35 cellular contexts compared by ENCODE assay signal in genomic region chr1:166956872-166957271, GRCh38. TPM values are rescaled to one million over a fixed set of nuclear protein-coding genes. Genes with fewer than 3 reads are reported as not detected.
"Had no signal": no experiment of that assay in that cellular context is flagged by ENCODE, and none has a peak within 500 bp of the region (broad histone marks: within the 10 kb centered on the region; RNA-seq: fewer than 3 reads in every experiment).

No MANE protein-coding gene starts in this region.

- H3K27ac ChIP-seq: adrenal gland, body of pancreas, brain microvascular endothelial cell, breast epithelium, VCaP had no signal

- ATAC-seq: activated CD8-positive, alpha-beta T cell treated with anti-CD3 and anti-CD28 coated beads for 36 hours; activated naive CD4-positive, alpha-beta T cell treated with anti-CD3 and anti-CD28 coated beads, Interleukin-2, amount 50 U/mL, for 72 hours; activated T-cell treated with anti-CD3 and anti-CD28 coated beads, Interleukin-2, amount 50 U/mL, for 4 hours; activated T-cell treated with anti-CD3 and anti-CD28 coated beads, Interleukin-2, amount 50 U/mL, for 72 hours; activated T-helper 17 cell treated with anti-CD3 and anti-CD28 coated beads, Interleukin-2, amount 50 U/mL, for 72 hours; body of pancreas had no signal

- H3K4me1 ChIP-seq: adrenal gland, body of pancreas, breast epithelium had no signal

- H3K9me3 ChIP-seq: adrenal gland, body of pancreas, breast epithelium had no signal

- H3K4me3 ChIP-seq: adrenal gland, body of pancreas, breast epithelium had no signal

- H3K27me3 ChIP-seq: body of pancreas, breast epithelium had no signal

- DNase-seq: activated B cell treated with CpG ODN at 0.5 μM for 24 hours; activated CD4-positive, alpha-beta memory T cell treated with anti-CD3 and anti-CD28 coated beads for 36 hours; activated CD4-positive, alpha-beta T cell treated with anti-CD3 and anti-CD28 coated beads for 4 hours; activated CD4-positive, alpha-beta T cell treated with anti-CD3 and anti-CD28 coated beads, Interleukin-2, amount 10 ng/mL, durations not matched to agents 24 days and 14 days; activated CD4-positive, alpha-beta T cell treated with anti-CD3 and anti-CD28 coated beads, Interleukin-2, amount 50 U/mL, for 1 hour; activated CD4-positive, alpha-beta T cell treated with anti-CD3 and anti-CD28 coated beads, Interleukin-2, amount 50 U/mL, for 4 hours; activated CD4-positive, CD25-positive, alpha-beta regulatory T cell treated with anti-CD3 and anti-CD28 coated beads, Interleukin-2, amount 50 U/mL, for 72 hours; activated CD8-positive, alpha-beta memory T cell treated with anti-CD3 and anti-CD28 coated beads, Interleukin-2, amount 50 U/mL, for 4 hours; activated CD8-positive, alpha-beta T cell treated with anti-CD3 and anti-CD28 coated beads for 36 hours; activated effector memory CD4-positive, alpha-beta T cell treated with anti-CD3 and anti-CD28 coated beads, Interleukin-2, amount 50 U/mL, for 16 hours; activated gamma-delta T cell treated with Interleukin-2 at 50 U/mL for 16 hours; activated naive CD4-positive, alpha-beta T cell; activated naive CD4-positive, alpha-beta T cell treated with anti-CD3 and anti-CD28 coated beads for 36 hours; activated naive CD4-positive, alpha-beta T cell treated with anti-CD3 and anti-CD28 coated beads, Interleukin-2, amount 50 U/mL, for 16 hours; activated naive CD8-positive, alpha-beta T cell treated with anti-CD3 and anti-CD28 coated beads for 36 hours; activated T-cell treated with anti-CD3 and anti-CD28 coated beads for 4 hours; activated T-cell treated with anti-CD3 and anti-CD28 coated beads, Interleukin-2, amount 50 U/mL, for 1 hour; activated T-cell treated with anti-CD3 and anti-CD28 coated beads, Interleukin-2, amount 50 U/mL, for 4 hours; activated T-cell treated with anti-CD3 and anti-CD28 coated beads, Interleukin-2, amount 50 U/mL, for 72 hours; adrenal gland; amniotic stem cell; aorta; body of pancreas; brain microvascular endothelial cell; central memory CD4-positive, alpha-beta T cell; T-helper 2 cell; T-helper 9 cell had no signal

- FAIRE-seq: astrocyte, TTC549 had no signal

- H3K36me3 ChIP-seq: adrenal gland, brain microvascular endothelial cell, breast epithelium had no signal

- H3K4me1 Mint-ChIP-seq: activated B cell treated with CpG ODN at 0.5 μM for 24 hours; activated naive CD8-positive, alpha-beta T cell treated with anti-CD3 and anti-CD28 coated beads for 36 hours had no signal

- H3K4me3 Mint-ChIP-seq: activated B cell treated with CpG ODN at 0.5 μM for 24 hours; activated CD4-positive, alpha-beta memory T cell treated with anti-CD3 and anti-CD28 coated beads for 36 hours; activated CD4-positive, alpha-beta T cell treated with anti-CD3 and anti-CD28 coated beads, Interleukin-2, amount 10 ng/mL, durations not matched to agents 24 days and 14 days; activated CD8-positive, alpha-beta T cell treated with anti-CD3 and anti-CD28 coated beads for 36 hours; activated naive CD4-positive, alpha-beta T cell treated with anti-CD3 and anti-CD28 coated beads for 36 hours; activated naive CD8-positive, alpha-beta T cell treated with anti-CD3 and anti-CD28 coated beads for 36 hours; activated T-cell treated with anti-CD3 and anti-CD28 coated beads, Interleukin-2, amount 50 U/mL, for 4 hours; activated T-cell treated with anti-CD3 and anti-CD28 coated beads, Interleukin-2, amount 50 U/mL, for 72 hours; activated T-helper 1 cell treated with anti-CD3 and anti-CD28 coated beads, Interleukin-12 subunit alpha, Interleukin-12 subunit beta, Interleukin-2, Interleukin-4 antibody, amounts not matched to agents 30 ng/mL and 10 ng/mL and 1 ng/mL, durations not matched to agents 14 hours and 24 hours and 36 hours; activated T-helper 17 cell treated with anti-CD3 and anti-CD28 coated beads, Interleukin-2, amount 50 U/mL, for 72 hours; T-helper 2 cell treated with Interferon-gamma antibody and Interleukin-4, amounts not matched to agents 5 μg/mL and 100 μg/mL, for 36 hours had no signal

- H3K9me3 Mint-ChIP-seq: activated B cell treated with CpG ODN at 0.5 μM for 24 hours; activated CD4-positive, alpha-beta memory T cell treated with anti-CD3 and anti-CD28 coated beads for 36 hours; activated CD4-positive, alpha-beta T cell treated with anti-CD3 and anti-CD28 coated beads, Interleukin-2, amount 10 ng/mL, durations not matched to agents 24 days and 14 days; activated CD8-positive, alpha-beta T cell treated with anti-CD3 and anti-CD28 coated beads for 36 hours; activated naive CD4-positive, alpha-beta T cell treated with anti-CD3 and anti-CD28 coated beads for 36 hours; activated naive CD4-positive, alpha-beta T cell treated with anti-CD3 and anti-CD28 coated beads, Interleukin-2, amount 50 U/mL, for 72 hours; activated naive CD8-positive, alpha-beta T cell treated with anti-CD3 and anti-CD28 coated beads for 36 hours; activated T-cell treated with anti-CD3 and anti-CD28 coated beads, Interleukin-2, amount 50 U/mL, for 4 hours; activated T-cell treated with anti-CD3 and anti-CD28 coated beads, Interleukin-2, amount 50 U/mL, for 72 hours; activated T-helper 1 cell treated with anti-CD3 and anti-CD28 coated beads, Interleukin-12 subunit alpha, Interleukin-12 subunit beta, Interleukin-2, Interleukin-4 antibody, amounts not matched to agents 30 ng/mL and 10 ng/mL and 1 ng/mL, durations not matched to agents 14 hours and 24 hours and 36 hours; activated T-helper 17 cell treated with anti-CD3 and anti-CD28 coated beads, Interleukin-2, amount 50 U/mL, for 72 hours; T-helper 2 cell treated with Interferon-gamma antibody and Interleukin-4, amounts not matched to agents 5 μg/mL and 100 μg/mL, for 36 hours had no signal

- H3K27ac Mint-ChIP-seq: activated B cell treated with CpG ODN at 0.5 μM for 24 hours; activated CD4-positive, alpha-beta memory T cell treated with anti-CD3 and anti-CD28 coated beads for 36 hours; activated CD4-positive, alpha-beta T cell treated with anti-CD3 and anti-CD28 coated beads, Interleukin-2, amount 10 ng/mL, durations not matched to agents 24 days and 14 days; activated CD8-positive, alpha-beta T cell treated with anti-CD3 and anti-CD28 coated beads for 36 hours; activated naive CD4-positive, alpha-beta T cell treated with anti-CD3 and anti-CD28 coated beads for 36 hours; activated naive CD8-positive, alpha-beta T cell treated with anti-CD3 and anti-CD28 coated beads for 36 hours; activated T-cell treated with anti-CD3 and anti-CD28 coated beads, Interleukin-2, amount 50 U/mL, for 72 hours; activated T-helper 1 cell treated with anti-CD3 and anti-CD28 coated beads, Interleukin-12 subunit alpha, Interleukin-12 subunit beta, Interleukin-2, Interleukin-4 antibody, amounts not matched to agents 30 ng/mL and 10 ng/mL and 1 ng/mL, durations not matched to agents 14 hours and 24 hours and 36 hours; activated T-helper 17 cell treated with anti-CD3 and anti-CD28 coated beads, Interleukin-2, amount 50 U/mL, for 72 hours; T-helper 2 cell treated with Interferon-gamma antibody and Interleukin-4, amounts not matched to agents 5 μg/mL and 100 μg/mL, for 36 hours had no signal

RNA-seq across cellular contexts. Expression of gene ILDR2, which starts 18.5 kb away (rescaled TPM):
- polyA plus RNA-seq: aorta had no signal

RNA-seq across cellular contexts. Expression of gene MAEL, which starts 32.2 kb away (rescaled TPM):
- total RNA-seq: activated B cell treated with CpG ODN at 0.5 μM for 24 hours; activated CD4-positive, alpha-beta T cell treated with anti-CD3 and anti-CD28 coated beads, Interleukin-2, amount 10 ng/mL, durations not matched to agents 24 days and 14 days; activated naive CD4-positive, alpha-beta T cell treated with anti-CD3 and anti-CD28 coated beads, Interleukin-2, amount 50 U/mL, for 72 hours; activated T-helper 1 cell treated with anti-CD3 and anti-CD28 coated beads, Interleukin-12 subunit alpha, Interleukin-12 subunit beta, Interleukin-2, Interleukin-4 antibody, amounts not matched to agents 30 ng/mL and 10 ng/mL and 1 ng/mL, durations not matched to agents 14 hours and 24 hours and 36 hours; activated T-helper 17 cell treated with anti-CD3 and anti-CD28 coated beads, Interleukin-2, amount 50 U/mL, for 72 hours; adrenal gland; aorta; body of pancreas had no signal
